ENCODE assay signal across 1 cellular context in the genomic region with DNA sequence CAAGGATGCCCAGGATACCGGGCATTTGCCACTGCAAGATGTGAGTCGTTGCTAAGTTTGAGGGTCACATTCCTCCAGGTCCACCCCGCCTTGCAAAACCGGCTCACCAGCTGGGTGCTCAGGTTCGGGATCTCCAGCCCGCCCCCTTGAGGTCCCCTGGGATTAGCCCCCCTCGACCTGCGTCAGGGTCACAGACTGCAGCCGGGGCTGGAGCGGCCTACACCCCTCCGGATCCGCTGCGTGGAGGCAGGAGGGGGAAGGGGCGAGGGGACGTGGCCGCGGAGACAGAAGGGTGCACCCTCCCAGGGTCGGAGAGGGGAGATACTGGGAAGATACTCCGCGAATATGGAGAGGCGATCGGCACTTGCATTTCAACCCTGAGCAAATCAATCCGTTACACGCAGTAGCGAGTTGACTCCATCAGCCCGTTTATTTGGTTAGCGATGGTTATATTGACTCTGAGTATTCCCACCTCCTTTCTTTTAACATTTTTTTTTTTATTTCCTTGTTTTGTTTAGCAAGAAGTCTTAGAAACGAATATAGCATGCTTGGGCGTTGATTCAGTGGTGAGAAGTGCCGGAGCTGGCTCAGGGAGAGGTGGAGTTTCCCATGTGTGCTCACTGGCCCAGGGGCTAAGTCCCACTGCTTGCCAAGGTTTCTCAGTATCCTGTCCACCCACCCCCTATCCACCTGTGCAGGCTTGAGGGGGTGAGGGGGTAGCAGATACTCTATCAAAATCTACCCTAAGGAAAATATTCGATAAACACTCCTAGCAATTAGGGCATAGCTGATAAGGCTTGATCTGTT.
A peak's percentile ranks its signal among the peaks of the same experiment; 100 is the strongest.
TF ChIP-seq lines count a peak whose summit lies in the region.

No MANE protein-coding gene starts in this region.

TF ChIP-seq in HepG2, 621 proteins besides CTCF, POLR2A, EP300 and RAD21 (continued from another document and continues in another):
- no peak for TF ChIP-seq SP5 (CRISPR knock-in tag; IDR thresholded peaks at IDR 0.05; ENCODE audit: borderline replicate concordance, low read depth)
- TF ChIP-seq, protein P1, sequence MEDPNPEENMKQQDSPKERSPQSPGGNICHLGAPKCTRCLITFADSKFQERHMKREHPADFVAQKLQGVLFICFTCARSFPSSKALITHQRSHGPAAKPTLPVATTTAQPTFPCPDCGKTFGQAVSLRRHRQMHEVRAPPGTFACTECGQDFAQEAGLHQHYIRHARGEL (CRISPR knock-in tag; IDR thresholded peaks at IDR 0.05), result no peak
- TF ChIP-seq ZNF382 (CRISPR knock-in tag; IDR thresholded peaks at IDR 0.05; ENCODE audit: borderline replicate concordance), result no peak
- TF ChIP-seq TBX2 (CRISPR knock-in tag; IDR thresholded peaks at IDR 0.05; ENCODE audit: borderline replicate concordance), result 0 out of 2 replicates have a peak, but pooled peaks have one; percentile 33
- TF ChIP-seq PRPF4 (IDR thresholded peaks at IDR 0.05; ENCODE audit: low read depth, low read length, poor library complexity, severe bottlenecking), result no peak
- no peak; the same call in 1 of the 2 replicates for TF ChIP-seq KMT2B (CRISPR knock-in tag; IDR thresholded peaks at IDR 0.05)
- TF ChIP-seq ZNF121 (CRISPR knock-in tag; IDR thresholded peaks at IDR 0.05), result no peak
- TF ChIP-seq SETDB1 (CRISPR knock-in tag; IDR thresholded peaks at IDR 0.05; ENCODE audit: borderline replicate concordance), result no peak
- TF ChIP-seq ZNF460 (CRISPR knock-in tag; IDR thresholded peaks at IDR 0.05; ENCODE audit: borderline replicate concordance), result no peak
- no peak for TF ChIP-seq IRX3 (CRISPR knock-in tag; IDR thresholded peaks at IDR 0.05; ENCODE audit: borderline replicate concordance, low read depth)
- TF ChIP-seq, protein P2, sequence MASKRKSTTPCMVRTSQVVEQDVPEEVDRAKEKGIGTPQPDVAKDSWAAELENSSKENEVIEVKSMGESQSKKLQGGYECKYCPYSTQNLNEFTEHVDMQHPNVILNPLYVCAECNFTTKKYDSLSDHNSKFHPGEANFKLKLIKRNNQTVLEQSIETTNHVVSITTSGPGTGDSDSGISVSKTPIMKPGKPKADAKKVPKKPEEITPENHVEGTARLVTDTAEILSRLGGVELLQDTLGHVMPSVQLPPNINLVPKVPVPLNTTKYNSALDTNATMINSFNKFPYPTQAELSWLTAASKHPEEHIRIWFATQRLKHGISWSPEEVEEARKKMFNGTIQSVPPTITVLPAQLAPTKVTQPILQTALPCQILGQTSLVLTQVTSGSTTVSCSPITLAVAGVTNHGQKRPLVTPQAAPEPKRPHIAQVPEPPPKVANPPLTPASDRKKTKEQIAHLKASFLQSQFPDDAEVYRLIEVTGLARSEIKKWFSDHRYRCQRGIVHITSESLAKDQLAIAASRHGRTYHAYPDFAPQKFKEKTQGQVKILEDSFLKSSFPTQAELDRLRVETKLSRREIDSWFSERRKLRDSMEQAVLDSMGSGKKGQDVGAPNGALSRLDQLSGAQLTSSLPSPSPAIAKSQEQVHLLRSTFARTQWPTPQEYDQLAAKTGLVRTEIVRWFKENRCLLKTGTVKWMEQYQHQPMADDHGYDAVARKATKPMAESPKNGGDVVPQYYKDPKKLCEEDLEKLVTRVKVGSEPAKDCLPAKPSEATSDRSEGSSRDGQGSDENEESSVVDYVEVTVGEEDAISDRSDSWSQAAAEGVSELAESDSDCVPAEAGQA (IDR thresholded peaks at IDR 0.05; ENCODE audit: low read depth), result no peak
- TF ChIP-seq, protein P2 (CRISPR knock-in tag; IDR thresholded peaks at IDR 0.05; ENCODE audit: borderline replicate concordance), result no peak
- peak; percentile 50; the same call in 1 of the 2 replicates for TF ChIP-seq PITX1 (CRISPR knock-in tag; IDR thresholded peaks at IDR 0.05)
- no peak for TF ChIP-seq ETV5 (CRISPR knock-in tag; IDR thresholded peaks at IDR 0.05; ENCODE audit: borderline replicate concordance)
- TF ChIP-seq TBX3 (IDR thresholded peaks at IDR 0.05; ENCODE audit: borderline replicate concordance), result no peak
- TF ChIP-seq, protein P3, sequence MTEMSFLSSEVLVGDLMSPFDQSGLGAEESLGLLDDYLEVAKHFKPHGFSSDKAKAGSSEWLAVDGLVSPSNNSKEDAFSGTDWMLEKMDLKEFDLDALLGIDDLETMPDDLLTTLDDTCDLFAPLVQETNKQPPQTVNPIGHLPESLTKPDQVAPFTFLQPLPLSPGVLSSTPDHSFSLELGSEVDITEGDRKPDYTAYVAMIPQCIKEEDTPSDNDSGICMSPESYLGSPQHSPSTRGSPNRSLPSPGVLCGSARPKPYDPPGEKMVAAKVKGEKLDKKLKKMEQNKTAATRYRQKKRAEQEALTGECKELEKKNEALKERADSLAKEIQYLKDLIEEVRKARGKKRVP (CRISPR knock-in tag; IDR thresholded peaks at IDR 0.05), result no peak
- TF ChIP-seq ZNF883 (CRISPR knock-in tag; IDR thresholded peaks at IDR 0.05; ENCODE audit: not compliant biosample characterization), result no peak
- TF ChIP-seq FOXK2 (IDR thresholded peaks at IDR 0.05), result no peak
- TF ChIP-seq ZNF709 (CRISPR knock-in tag; IDR thresholded peaks at IDR 0.05), result 0 out of 2 replicates have a peak, but pooled peaks have one; percentile 10
- TF ChIP-seq, protein P4, sequence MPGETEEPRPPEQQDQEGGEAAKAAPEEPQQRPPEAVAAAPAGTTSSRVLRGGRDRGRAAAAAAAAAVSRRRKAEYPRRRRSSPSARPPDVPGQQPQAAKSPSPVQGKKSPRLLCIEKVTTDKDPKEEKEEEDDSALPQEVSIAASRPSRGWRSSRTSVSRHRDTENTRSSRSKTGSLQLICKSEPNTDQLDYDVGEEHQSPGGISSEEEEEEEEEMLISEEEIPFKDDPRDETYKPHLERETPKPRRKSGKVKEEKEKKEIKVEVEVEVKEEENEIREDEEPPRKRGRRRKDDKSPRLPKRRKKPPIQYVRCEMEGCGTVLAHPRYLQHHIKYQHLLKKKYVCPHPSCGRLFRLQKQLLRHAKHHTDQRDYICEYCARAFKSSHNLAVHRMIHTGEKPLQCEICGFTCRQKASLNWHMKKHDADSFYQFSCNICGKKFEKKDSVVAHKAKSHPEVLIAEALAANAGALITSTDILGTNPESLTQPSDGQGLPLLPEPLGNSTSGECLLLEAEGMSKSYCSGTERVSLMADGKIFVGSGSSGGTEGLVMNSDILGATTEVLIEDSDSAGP (CRISPR knock-in tag; IDR thresholded peaks at IDR 0.05; ENCODE audit: borderline replicate concordance), result peak; percentile 67; the same call in 1 of the 2 replicates
- no peak for TF ChIP-seq RFXAP (CRISPR knock-in tag; IDR thresholded peaks at IDR 0.05; ENCODE audit: borderline replicate concordance)
- no peak for TF ChIP-seq FOSL2 (CRISPR knock-in tag; IDR thresholded peaks at IDR 0.05)
- TF ChIP-seq ZMYM2 (CRISPR knock-in tag; IDR thresholded peaks at IDR 0.05), result no peak
- no peak for TF ChIP-seq GTF3A (CRISPR knock-in tag; conservative IDR thresholded peaks at IDR 0.05)
- TF ChIP-seq MAFK (conservative IDR thresholded peaks at IDR 0.05 in 1 of 2, IDR thresholded peaks at IDR 0.05 in 1 of 2; ENCODE audit: low read length in 2 of 2), result no peak
- no peak for TF ChIP-seq STAT5B (CRISPR knock-in tag; IDR thresholded peaks at IDR 0.05)
- TF ChIP-seq ELF4 (CRISPR knock-in tag; IDR thresholded peaks at IDR 0.05; ENCODE audit: borderline replicate concordance), result no peak
- no peak for TF ChIP-seq SMYD3 (CRISPR knock-in tag; IDR thresholded peaks at IDR 0.05)
- TF ChIP-seq JUNB (CRISPR knock-in tag; IDR thresholded peaks at IDR 0.05; ENCODE audit: borderline replicate concordance), result no peak
- TF ChIP-seq POLR2AphosphoS5 (IDR thresholded peaks at IDR 0.05; ENCODE audit: low read depth, low read length), result no peak
- TF ChIP-seq, protein P5, sequence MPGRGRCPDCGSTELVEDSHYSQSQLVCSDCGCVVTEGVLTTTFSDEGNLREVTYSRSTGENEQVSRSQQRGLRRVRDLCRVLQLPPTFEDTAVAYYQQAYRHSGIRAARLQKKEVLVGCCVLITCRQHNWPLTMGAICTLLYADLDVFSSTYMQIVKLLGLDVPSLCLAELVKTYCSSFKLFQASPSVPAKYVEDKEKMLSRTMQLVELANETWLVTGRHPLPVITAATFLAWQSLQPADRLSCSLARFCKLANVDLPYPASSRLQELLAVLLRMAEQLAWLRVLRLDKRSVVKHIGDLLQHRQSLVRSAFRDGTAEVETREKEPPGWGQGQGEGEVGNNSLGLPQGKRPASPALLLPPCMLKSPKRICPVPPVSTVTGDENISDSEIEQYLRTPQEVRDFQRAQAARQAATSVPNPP (CRISPR knock-in tag; IDR thresholded peaks at IDR 0.05), result no peak
- TF ChIP-seq ZFP36L2 (CRISPR knock-in tag; IDR thresholded peaks at IDR 0.05), result no peak
- TF ChIP-seq ELF1 (CRISPR knock-in tag; IDR thresholded peaks at IDR 0.05), result no peak
- TF ChIP-seq, protein P6, sequence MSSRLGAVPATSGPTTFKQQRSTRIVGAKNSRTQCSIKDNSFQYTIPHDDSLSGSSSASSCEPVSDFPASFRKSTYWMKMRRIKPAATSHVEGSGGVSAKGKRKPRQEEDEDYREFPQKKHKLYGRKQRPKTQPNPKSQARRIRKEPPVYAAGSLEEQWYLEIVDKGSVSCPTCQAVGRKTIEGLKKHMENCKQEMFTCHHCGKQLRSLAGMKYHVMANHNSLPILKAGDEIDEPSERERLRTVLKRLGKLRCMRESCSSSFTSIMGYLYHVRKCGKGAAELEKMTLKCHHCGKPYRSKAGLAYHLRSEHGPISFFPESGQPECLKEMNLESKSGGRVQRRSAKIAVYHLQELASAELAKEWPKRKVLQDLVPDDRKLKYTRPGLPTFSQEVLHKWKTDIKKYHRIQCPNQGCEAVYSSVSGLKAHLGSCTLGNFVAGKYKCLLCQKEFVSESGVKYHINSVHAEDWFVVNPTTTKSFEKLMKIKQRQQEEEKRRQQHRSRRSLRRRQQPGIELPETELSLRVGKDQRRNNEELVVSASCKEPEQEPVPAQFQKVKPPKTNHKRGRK (CRISPR knock-in tag; IDR thresholded peaks at IDR 0.05), result no peak
- TF ChIP-seq, protein P7, sequence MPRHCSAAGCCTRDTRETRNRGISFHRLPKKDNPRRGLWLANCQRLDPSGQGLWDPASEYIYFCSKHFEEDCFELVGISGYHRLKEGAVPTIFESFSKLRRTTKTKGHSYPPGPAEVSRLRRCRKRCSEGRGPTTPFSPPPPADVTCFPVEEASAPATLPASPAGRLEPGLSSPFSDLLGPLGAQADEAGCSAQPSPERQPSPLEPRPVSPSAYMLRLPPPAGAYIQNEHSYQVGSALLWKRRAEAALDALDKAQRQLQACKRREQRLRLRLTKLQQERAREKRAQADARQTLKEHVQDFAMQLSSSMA (CRISPR knock-in tag; IDR thresholded peaks at IDR 0.05), result no peak
- peak; percentile 30; the same call in 1 of the 2 replicates for TF ChIP-seq SALL1 (CRISPR knock-in tag; IDR thresholded peaks at IDR 0.05)
- TF ChIP-seq PHF8 (CRISPR knock-in tag; IDR thresholded peaks at IDR 0.05), result peak; percentile 47; the same call in 1 of the 2 replicates
- TF ChIP-seq NONO (IDR thresholded peaks at IDR 0.05), result no peak
- TF ChIP-seq NONO (CRISPR knock-in tag; conservative IDR thresholded peaks at IDR 0.05), result 0 out of 2 replicates have a peak, but pooled peaks have one; percentile 58
- no peak for TF ChIP-seq ZNF143 (CRISPR knock-in tag; IDR thresholded peaks at IDR 0.05)
- no peak for TF ChIP-seq SATB2 (CRISPR knock-in tag; IDR thresholded peaks at IDR 0.05)
- no peak for TF ChIP-seq ZNF547 (CRISPR knock-in tag; IDR thresholded peaks at IDR 0.05)
- TF ChIP-seq, protein P8, sequence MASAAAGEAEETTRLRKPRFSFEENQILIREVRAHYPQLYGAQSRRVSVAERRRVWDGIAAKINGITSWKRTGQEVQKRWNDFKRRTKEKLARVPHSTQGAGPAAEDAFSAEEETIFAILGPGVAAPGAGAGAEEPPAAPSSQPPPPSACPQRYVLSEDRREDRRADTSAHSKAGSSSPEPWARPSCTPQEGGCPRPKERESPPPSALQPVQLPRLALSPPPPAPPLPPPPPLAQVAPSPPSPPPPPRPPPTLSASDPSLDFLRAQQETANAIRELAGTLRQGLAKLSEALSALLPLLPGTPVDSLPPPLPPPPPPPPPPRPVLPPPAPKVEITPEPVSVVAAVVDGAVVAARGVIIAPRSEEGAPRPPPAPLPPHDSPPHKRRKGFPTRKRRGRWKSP (CRISPR knock-in tag; IDR thresholded peaks at IDR 0.05), result peak; percentile 53
- TF ChIP-seq, protein P9, sequence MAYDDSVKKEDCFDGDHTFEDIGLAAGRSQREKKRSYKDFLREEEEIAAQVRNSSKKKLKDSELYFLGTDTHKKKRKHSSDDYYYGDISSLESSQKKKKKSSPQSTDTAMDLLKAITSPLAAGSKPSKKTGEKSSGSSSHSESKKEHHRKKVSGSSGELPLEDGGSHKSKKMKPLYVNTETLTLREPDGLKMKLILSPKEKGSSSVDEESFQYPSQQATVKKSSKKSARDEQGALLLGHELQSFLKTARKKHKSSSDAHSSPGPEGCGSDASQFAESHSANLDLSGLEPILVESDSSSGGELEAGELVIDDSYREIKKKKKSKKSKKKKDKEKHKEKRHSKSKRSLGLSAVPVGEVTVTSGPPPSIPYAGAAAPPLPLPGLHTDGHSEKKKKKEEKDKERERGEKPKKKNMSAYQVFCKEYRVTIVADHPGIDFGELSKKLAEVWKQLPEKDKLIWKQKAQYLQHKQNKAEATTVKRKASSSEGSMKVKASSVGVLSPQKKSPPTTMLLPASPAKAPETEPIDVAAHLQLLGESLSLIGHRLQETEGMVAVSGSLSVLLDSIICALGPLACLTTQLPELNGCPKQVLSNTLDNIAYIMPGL (CRISPR knock-in tag; IDR thresholded peaks at IDR 0.05; ENCODE audit: borderline replicate concordance in 1 of 2, low read depth in 1 of 2), result peak in 1 of 2 experiments; percentile 81; a peak in 3 of 4 replicates
